14 cellular contexts compared by ENCODE assay signal in genomic region chr7:113657603-113658002, GRCh38.
A peak's percentile ranks its signal among the peaks of the same experiment; 100 is the strongest.
DNase-seq lines count a peak whose midpoint lies in the region; ATAC-seq and TF ChIP-seq lines count a peak whose summit lies in the region.
"Had no signal": no experiment of that assay in that cellular context is flagged by ENCODE, and none has a peak within 500 bp of the region (broad histone marks: within the 10 kb centered on the region; RNA-seq: fewer than 3 reads in every experiment).

No MANE protein-coding gene starts in this region.

- no peaks in the 10 kb centered on the region for H3K36me3 Mint-ChIP-seq in CD4-positive, alpha-beta memory T cell
- no peaks in the 10 kb centered on the region for H3K36me3 Mint-ChIP-seq in mesothelial cell of epicardium
- H3K36me3 Mint-ChIP-seq: activated naive CD8-positive, alpha-beta T cell had no signal

- H3K9me3 ChIP-seq in left lung, result no peaks in the 10 kb centered on the region
- H3K9me3 ChIP-seq in CD4-positive, alpha-beta memory T cell (ENCODE audit: control insufficient read depth in 1 of 2, low read length in 2 of 2), result no peaks in the 10 kb centered on the region

- H3K36me3 ChIP-seq in left lung, result no peaks in the 10 kb centered on the region
- H3K36me3 ChIP-seq in CD4-positive, alpha-beta memory T cell (ENCODE audit: insufficient read depth, low read length), result no peaks in the 10 kb centered on the region

- H3K27me3 Mint-ChIP-seq in CD4-positive, alpha-beta memory T cell, result no peaks in the 10 kb centered on the region
- no peaks in the 10 kb centered on the region for H3K27me3 Mint-ChIP-seq in mesothelial cell of epicardium (ENCODE audit: low read depth)
- H3K27me3 Mint-ChIP-seq: activated CD4-positive, alpha-beta T cell treated with anti-CD3 and anti-CD28 coated beads, Interleukin-2, amount 10 ng/mL, durations not matched to agents 7 days and 5 days; activated naive CD8-positive, alpha-beta T cell; stimulated activated naive CD8-positive, alpha-beta T cell treated with anti-CD3 and anti-CD28 coated beads, Interleukin-15, Interleukin-2, amounts not matched to agents 100 ng/mL and 50 ng/mL, for 24 hours had no signal

- no peaks in the 10 kb centered on the region for H3K4me1 ChIP-seq in left lung
- no peaks in the 10 kb centered on the region for H3K4me1 ChIP-seq in CD4-positive, alpha-beta memory T cell (ENCODE audit: insufficient read depth, low read length)

- H3K9me3 Mint-ChIP-seq in CD4-positive, alpha-beta memory T cell, result peaks cover 0 to 15% (median 1%) of the 10 kb centered on the region in 8 donors
- peaks cover 55% of the 10 kb centered on the region for H3K9me3 Mint-ChIP-seq in mesothelial cell of epicardium
- H3K9me3 Mint-ChIP-seq: activated CD4-positive, alpha-beta T cell treated with anti-CD3 and anti-CD28 coated beads, Interleukin-2, amount 10 ng/mL, durations not matched to agents 7 days and 5 days; GM23338; stimulated activated naive CD8-positive, alpha-beta T cell treated with anti-CD3 and anti-CD28 coated beads, Interleukin-15, Interleukin-2, amounts not matched to agents 100 ng/mL and 50 ng/mL, for 24 hours had no signal

- CTCF ChIA-PET in CD4-positive, alpha-beta memory T cell (lab: Charles Lee; ENCODE audit: partially characterized antibody), result no interaction called here

- TF ChIP-seq CTCF in dorsolateral prefrontal cortex (IDR thresholded peaks at IDR 0.05 in 54 of 56, conservative IDR thresholded peaks at IDR 0.05 in 2 of 56; ENCODE audit: low read depth in 1 of 56, partially characterized antibody in 56 of 56), result no peak
- TF ChIP-seq CTCF in left lung (IDR thresholded peaks at IDR 0.05), result no peak
- no peak for TF ChIP-seq CTCF in mesothelial cell of epicardium (IDR thresholded peaks at IDR 0.05; ENCODE audit: unreplicated experiment)

- no peaks in the 10 kb centered on the region for H3K4me1 Mint-ChIP-seq in CD4-positive, alpha-beta memory T cell
- H3K4me1 Mint-ChIP-seq in mesothelial cell of epicardium, result no peaks in the 10 kb centered on the region
- H3K4me1 Mint-ChIP-seq: activated CD4-positive, alpha-beta T cell treated with anti-CD3 and anti-CD28 coated beads, Interleukin-2, amount 10 ng/mL, durations not matched to agents 7 days and 5 days; GM23338 had no signal

- no peak overlapping the region for H3K27ac Mint-ChIP-seq in CD4-positive, alpha-beta memory T cell
- H3K27ac Mint-ChIP-seq in mesothelial cell of epicardium, result no peak overlapping the region
- H3K27ac Mint-ChIP-seq: activated CD4-positive, alpha-beta T cell treated with anti-CD3 and anti-CD28 coated beads, Interleukin-2, amount 10 ng/mL, durations not matched to agents 7 days and 5 days; activated naive CD8-positive, alpha-beta T cell; GM23338; stimulated activated naive CD8-positive, alpha-beta T cell treated with anti-CD3 and anti-CD28 coated beads, Interleukin-15, Interleukin-2, amounts not matched to agents 100 ng/mL and 50 ng/mL, for 24 hours had no signal

- H3K27ac ChIP-seq in dorsolateral prefrontal cortex (peak overlapping the region in 41 of 59 donors; percentile 5 to 81 (median 52)), left lung (no peak overlapping the region)
- H3K27ac ChIP-seq in CD4-positive, alpha-beta memory T cell (ENCODE audit: low read depth, low read length), result no peak overlapping the region

- DNase-seq in dorsolateral prefrontal cortex, result no peak
- DNase-seq in left lung, result no peak
- DNase-seq in CD4-positive, alpha-beta memory T cell, result no peak
- no peak for DNase-seq in mesothelial cell of epicardium (ENCODE audit: low spot score in 2 of 2, unreplicated experiment in 2 of 2)
- DNase-seq: activated CD4-positive, alpha-beta T cell treated with anti-CD3 and anti-CD28 coated beads, Interleukin-2, amount 10 ng/mL, durations not matched to agents 7 days and 5 days; foreskin melanocyte; NCI-H526 treated with DMSO at 0.1 percent for 48 hours had no signal

- ATAC-seq in GM19043 (IDR thresholded peaks at IDR 0.05; ENCODE audit: low read depth, unreplicated experiment), result peak; percentile 80
- ATAC-seq in GM21737 (IDR thresholded peaks at IDR 0.05; ENCODE audit: unreplicated experiment), result peak; percentile 98
- ATAC-seq in HG03280 (IDR thresholded peaks at IDR 0.05; ENCODE audit: unreplicated experiment), result peak; percentile 95
- ATAC-seq in left lung, result no peak
- ATAC-seq: GM23338, K562 had no signal

- H3K4me3 ChIP-seq in dorsolateral prefrontal cortex (no peak overlapping the region), left lung (no peak overlapping the region)
- no peak overlapping the region for H3K4me3 ChIP-seq in CD4-positive, alpha-beta memory T cell (ENCODE audit: low read length in 2 of 2)
- H3K4me3 ChIP-seq: GM23338, K562 had no signal

- H3K4me3 Mint-ChIP-seq in CD4-positive, alpha-beta memory T cell, result no peak overlapping the region
- no peak overlapping the region for H3K4me3 Mint-ChIP-seq in mesothelial cell of epicardium
- H3K4me3 Mint-ChIP-seq: activated CD4-positive, alpha-beta T cell treated with anti-CD3 and anti-CD28 coated beads, Interleukin-2, amount 10 ng/mL, durations not matched to agents 7 days and 5 days; activated naive CD8-positive, alpha-beta T cell; GM23338; stimulated activated naive CD8-positive, alpha-beta T cell treated with anti-CD3 and anti-CD28 coated beads, Interleukin-15, Interleukin-2, amounts not matched to agents 100 ng/mL and 50 ng/mL, for 24 hours had no signal

- POLR2A ChIA-PET in CD4-positive, alpha-beta memory T cell (lab: Charles Lee; ENCODE audit: partially characterized antibody), result no interaction called here

- intact Hi-C loops in dorsolateral prefrontal cortex (cut with DNase I) (loop anchor here in 1 of 2 donors (5.0 kb wide), 1 partner anchor 570 kb away; the partner anchor contains the start of gene GPR85), left lung (cut with DNase I) (no loop called here)
- intact Hi-C loops in CD4-positive, alpha-beta memory T cell (cut with micrococcal nuclease), result no loop called here

- H3K27me3 ChIP-seq in dorsolateral prefrontal cortex (no peaks in the 10 kb centered on the region), left lung (no peaks in the 10 kb centered on the region)
- H3K27me3 ChIP-seq in CD4-positive, alpha-beta memory T cell (ENCODE audit: insufficient read depth, low read length), result no peaks in the 10 kb centered on the region

Comparison
In these comparisons a context has a peak if more than half of its experiments do, and no peak if none do; other contexts are left out.
1. H3K27ac ChIP-seq: peak in dorsolateral prefrontal cortex (41 of 59); none in left lung (0 of 2) and CD4-positive, alpha-beta memory T cell (single experiment).